9 cellular contexts compared by ENCODE assay signal in genomic region chr2:97661927-97662326, GRCh38. TPM values are rescaled to one million over a fixed set of nuclear protein-coding genes. Genes with fewer than 3 reads are reported as not detected.
A peak's percentile ranks its signal among the peaks of the same experiment; 100 is the strongest.
DNase-seq lines count a peak whose midpoint lies in the region; ATAC-seq and TF ChIP-seq lines count a peak whose summit lies in the region.
"Had no signal": no experiment of that assay in that cellular context is flagged by ENCODE, and none has a peak within 500 bp of the region (broad histone marks: within the 10 kb centered on the region; RNA-seq: fewer than 3 reads in every experiment).

No MANE protein-coding gene starts in this region.

- no peak overlapping the region for H2BK15ac ChIP-seq in mesendoderm (replicated peaks; ENCODE audit: low read depth)

- H3K4me1 ChIP-seq in mesendoderm (ENCODE audit: control insufficient read depth, low read depth, low read length) (peaks cover 10% of the 10 kb centered on the region), vagina (peaks cover 42% of the 10 kb centered on the region)

- peaks cover 14% of the 10 kb centered on the region for H3K79me2 ChIP-seq in mesendoderm (ENCODE audit: control insufficient read depth, insufficient read depth, low read length)

- no peak overlapping the region for H3K27ac ChIP-seq in mesendoderm (ENCODE audit: low read depth, low read length)
- peak overlapping the region; percentile 97 for H3K27ac ChIP-seq in vagina

- H3K9ac ChIP-seq in mesendoderm (ENCODE audit: low read length) = no peak overlapping the region

- no peak for TF ChIP-seq POLR2A in vagina (IDR thresholded peaks at IDR 0.05)

- no peak overlapping the region for H2BK120ac ChIP-seq in mesendoderm (ENCODE audit: low read depth, low read length)

- no peak overlapping the region for H3K18ac ChIP-seq in mesendoderm (ENCODE audit: low read length)

- no peak overlapping the region for H2BK5ac ChIP-seq in mesendoderm (ENCODE audit: low read length)

- H3K27me3 ChIP-seq in mesendoderm (ENCODE audit: insufficient read depth, low read length, poor library complexity) = no peaks in the 10 kb centered on the region
- H3K27me3 ChIP-seq in vagina = no peaks in the 10 kb centered on the region

- H4K8ac ChIP-seq in mesendoderm (ENCODE audit: low read depth, low read length) = no peak overlapping the region

- peak overlapping the region; percentile 25 for H3K4me2 ChIP-seq in mesendoderm (ENCODE audit: low read length)

- intact Hi-C loops in vagina (cut with DNase I) = no loop called here

- no peaks in the 10 kb centered on the region for H3K9me3 Mint-ChIP-seq in stimulated activated naive CD8-positive, alpha-beta T cell treated with anti-CD3 and anti-CD28 coated beads, Interleukin-15, Interleukin-2, amounts not matched to agents 100 ng/mL and 50 ng/mL, for 24 hours
- no peaks in the 10 kb centered on the region for H3K9me3 Mint-ChIP-seq in activated naive CD8-positive, alpha-beta T cell treated with anti-CD3 and anti-CD28 coated beads, Interleukin-2, amount 10 ng/mL, durations not matched to agents 7 days and 5 days

- no peak overlapping the region for H3K23ac ChIP-seq in mesendoderm (ENCODE audit: low read length)

- peaks cover 17% of the 10 kb centered on the region for H3K79me1 ChIP-seq in mesendoderm (ENCODE audit: low read length)

- H3K4ac ChIP-seq in mesendoderm (ENCODE audit: low read depth, low read length) = no peak overlapping the region

- TF ChIP-seq CTCF in vagina (IDR thresholded peaks at IDR 0.05) (no peak), GM13977 (IDR thresholded peaks at IDR 0.05; ENCODE audit: extremely low read depth, insufficient read depth, missing control alignments) (no peak)

- in situ Hi-C loops in GM13977 (cut with MboI; ENCODE audit: low pct_unique_long_range_greater_than_20kb, low sequenced_read_pairs, unreplicated experiment) = loop anchor here (25.0 kb wide), 1 partner anchor 1600 kb away; no protein-coding TSS in a partner anchor

- H3K9me3 ChIP-seq in vagina = no peaks in the 10 kb centered on the region

- H3K4me3 Mint-ChIP-seq in stimulated activated naive CD8-positive, alpha-beta T cell treated with anti-CD3 and anti-CD28 coated beads, Interleukin-15, Interleukin-2, amounts not matched to agents 100 ng/mL and 50 ng/mL, for 24 hours = peak overlapping the region; percentile 98
- peak overlapping the region; percentile 94 for H3K4me3 Mint-ChIP-seq in activated naive CD8-positive, alpha-beta T cell treated with anti-CD3 and anti-CD28 coated beads, Interleukin-2, amount 10 ng/mL, durations not matched to agents 7 days and 5 days

- no peak for DNase-seq in stimulated activated naive CD8-positive, alpha-beta T cell treated with anti-CD3 and anti-CD28 coated beads, Interleukin-15, Interleukin-2, amounts not matched to agents 100 U/mL and 50 U/mL, for 24 hours
- no peak for DNase-seq in activated naive CD8-positive, alpha-beta T cell treated with anti-CD3 and anti-CD28 coated beads, Interleukin-2, amount 10 ng/mL, durations not matched to agents 7 days and 5 days
- DNase-seq in mesendoderm = no peak
- DNase-seq in vagina (ENCODE audit: extremely low spot score in 2 of 2) = no peak
- DNase-seq in GM13977 (ENCODE audit: low spot score) = no peak
- DNase-seq in T1000 (lab: John Stamatoyannopoulos, UW) = no peak
- no peak for DNase-seq in stimulated activated naive CD4-positive, alpha-beta T cell treated with Interleukin-2 at 50 U/mL for 16 hours (lab: John Stamatoyannopoulos, UW)
- DNase-seq: stimulated activated CD4-positive, alpha-beta T cell treated with anti-CD3 and anti-CD28 coated beads, Interleukin-4, amount 100 ng/mL, for 24 hours had no signal

- ATAC-seq in stimulated activated naive CD8-positive, alpha-beta T cell treated with anti-CD3 and anti-CD28 coated beads, Interleukin-15, Interleukin-2, amounts not matched to agents 100 U/mL and 50 U/mL, for 24 hours = no peak
- ATAC-seq in activated naive CD8-positive, alpha-beta T cell treated with anti-CD3 and anti-CD28 coated beads, Interleukin-2, amount 10 ng/mL, durations not matched to agents 7 days and 5 days (ENCODE audit: low read depth) = no peak

- no peak overlapping the region for H3K4me3 ChIP-seq in mesendoderm (ENCODE audit: low read length)
- H3K4me3 ChIP-seq in vagina = peak overlapping the region; percentile 80 to 100

- H2AK5ac ChIP-seq in mesendoderm (ENCODE audit: low read length) = no peak overlapping the region

- peaks cover 37% of the 10 kb centered on the region for H3K4me1 Mint-ChIP-seq in stimulated activated naive CD8-positive, alpha-beta T cell treated with anti-CD3 and anti-CD28 coated beads, Interleukin-15, Interleukin-2, amounts not matched to agents 100 ng/mL and 50 ng/mL, for 24 hours (ENCODE audit: low read depth)
- peaks cover 14% of the 10 kb centered on the region for H3K4me1 Mint-ChIP-seq in activated naive CD8-positive, alpha-beta T cell treated with anti-CD3 and anti-CD28 coated beads, Interleukin-2, amount 10 ng/mL, durations not matched to agents 7 days and 5 days

- H3K27me3 Mint-ChIP-seq in stimulated activated naive CD8-positive, alpha-beta T cell treated with anti-CD3 and anti-CD28 coated beads, Interleukin-15, Interleukin-2, amounts not matched to agents 100 ng/mL and 50 ng/mL, for 24 hours = no peaks in the 10 kb centered on the region
- no peaks in the 10 kb centered on the region for H3K27me3 Mint-ChIP-seq in activated naive CD8-positive, alpha-beta T cell treated with anti-CD3 and anti-CD28 coated beads, Interleukin-2, amount 10 ng/mL, durations not matched to agents 7 days and 5 days

- POLR2A ChIA-PET in activated naive CD8-positive, alpha-beta T cell treated with anti-CD3 and anti-CD28 coated beads, Interleukin-2, amount 10 ng/mL, durations not matched to agents 7 days and 5 days (lab: Charles Lee) = interaction anchor here (1.6 to 7.1 kb wide), 5 partner anchors 12 to 56 kb away, joined by 6 to 184 read pairs (median 23); partner anchors contain the start of genes COX5B and ZAP70

- H3K56ac ChIP-seq in mesendoderm (ENCODE audit: low read length) = peak overlapping the region; percentile 42

- WGBS in mesendoderm (ENCODE audit: extremely low coverage, insufficient coverage, low lambda C conversion rate) = no CpG with 5 or more reads among the region's 6 CpGs

- H3K36me3 Mint-ChIP-seq in stimulated activated naive CD8-positive, alpha-beta T cell treated with anti-CD3 and anti-CD28 coated beads, Interleukin-15, Interleukin-2, amounts not matched to agents 100 ng/mL and 50 ng/mL, for 24 hours (ENCODE audit: low read depth) = peaks cover 35% of the 10 kb centered on the region
- H3K36me3 Mint-ChIP-seq in activated naive CD8-positive, alpha-beta T cell treated with anti-CD3 and anti-CD28 coated beads, Interleukin-2, amount 10 ng/mL, durations not matched to agents 7 days and 5 days = peaks cover 12% of the 10 kb centered on the region

- peaks cover 2% of the 10 kb centered on the region for H3K36me3 ChIP-seq in mesendoderm (ENCODE audit: control insufficient read depth, insufficient read depth, low read length)
- H3K36me3 ChIP-seq in vagina = peaks cover 0 to 23% of the 10 kb centered on the region in 2 donors

- H4K5ac ChIP-seq in mesendoderm (ENCODE audit: low read length) = no peak overlapping the region

- peak overlapping the region; percentile 100 for H3K27ac Mint-ChIP-seq in stimulated activated naive CD8-positive, alpha-beta T cell treated with anti-CD3 and anti-CD28 coated beads, Interleukin-15, Interleukin-2, amounts not matched to agents 100 ng/mL and 50 ng/mL, for 24 hours
- peak overlapping the region; percentile 93 for H3K27ac Mint-ChIP-seq in activated naive CD8-positive, alpha-beta T cell treated with anti-CD3 and anti-CD28 coated beads, Interleukin-2, amount 10 ng/mL, durations not matched to agents 7 days and 5 days

RNA-seq across cellular contexts. Expression of gene ACTR1B, which starts 1.9 kb away (rescaled TPM):
- total RNA-seq in activated naive CD8-positive, alpha-beta T cell treated with anti-CD3 and anti-CD28 coated beads, Interleukin-2, amount 10 ng/mL, durations not matched to agents 7 days and 5 days = 10 to 100 TPM; 96.2 to 98.7 TPM
- 16.6 TPM for polyA plus RNA-seq in mesendoderm (2013, experiment 1 of 2)
- 16.7 TPM for polyA plus RNA-seq in mesendoderm (2013, experiment 2 of 2)
- total RNA-seq in vagina = 39.5 TPM

RNA-seq across cellular contexts. Expression of gene C2orf92, which starts 7.6 kb away (rescaled TPM):
- total RNA-seq in activated naive CD8-positive, alpha-beta T cell treated with anti-CD3 and anti-CD28 coated beads, Interleukin-2, amount 10 ng/mL, durations not matched to agents 7 days and 5 days = 1 to 10 TPM; 6.9 to 8.8 TPM
- polyA plus RNA-seq in mesendoderm (2013, experiment 1 of 2) = 1.7 TPM
- 1.7 TPM for polyA plus RNA-seq in mesendoderm (2013, experiment 2 of 2)
- total RNA-seq in vagina = 11.0 TPM

RNA-seq across cellular contexts. Expression of gene COX5B, which starts 16.1 kb away (rescaled TPM):
- 100 to 1,000 TPM; 190 to 192 TPM for total RNA-seq in activated naive CD8-positive, alpha-beta T cell treated with anti-CD3 and anti-CD28 coated beads, Interleukin-2, amount 10 ng/mL, durations not matched to agents 7 days and 5 days
- 235 TPM for polyA plus RNA-seq in mesendoderm (2013, experiment 1 of 2)
- polyA plus RNA-seq in mesendoderm (2013, experiment 2 of 2) = 239 TPM
- total RNA-seq in vagina = 481 TPM

RNA-seq across cellular contexts. Expression of gene ZAP70, which starts 51.4 kb away (rescaled TPM):
- 100 to 1,000 TPM; 350 to 367 TPM for total RNA-seq in activated naive CD8-positive, alpha-beta T cell treated with anti-CD3 and anti-CD28 coated beads, Interleukin-2, amount 10 ng/mL, durations not matched to agents 7 days and 5 days
- 0.46 TPM for polyA plus RNA-seq in mesendoderm (2013, experiment 1 of 2)
- 0.63 TPM for polyA plus RNA-seq in mesendoderm (2013, experiment 2 of 2)
- 16.7 TPM for total RNA-seq in vagina
